8 cellular contexts compared by ENCODE assay signal in the genomic region with DNA sequence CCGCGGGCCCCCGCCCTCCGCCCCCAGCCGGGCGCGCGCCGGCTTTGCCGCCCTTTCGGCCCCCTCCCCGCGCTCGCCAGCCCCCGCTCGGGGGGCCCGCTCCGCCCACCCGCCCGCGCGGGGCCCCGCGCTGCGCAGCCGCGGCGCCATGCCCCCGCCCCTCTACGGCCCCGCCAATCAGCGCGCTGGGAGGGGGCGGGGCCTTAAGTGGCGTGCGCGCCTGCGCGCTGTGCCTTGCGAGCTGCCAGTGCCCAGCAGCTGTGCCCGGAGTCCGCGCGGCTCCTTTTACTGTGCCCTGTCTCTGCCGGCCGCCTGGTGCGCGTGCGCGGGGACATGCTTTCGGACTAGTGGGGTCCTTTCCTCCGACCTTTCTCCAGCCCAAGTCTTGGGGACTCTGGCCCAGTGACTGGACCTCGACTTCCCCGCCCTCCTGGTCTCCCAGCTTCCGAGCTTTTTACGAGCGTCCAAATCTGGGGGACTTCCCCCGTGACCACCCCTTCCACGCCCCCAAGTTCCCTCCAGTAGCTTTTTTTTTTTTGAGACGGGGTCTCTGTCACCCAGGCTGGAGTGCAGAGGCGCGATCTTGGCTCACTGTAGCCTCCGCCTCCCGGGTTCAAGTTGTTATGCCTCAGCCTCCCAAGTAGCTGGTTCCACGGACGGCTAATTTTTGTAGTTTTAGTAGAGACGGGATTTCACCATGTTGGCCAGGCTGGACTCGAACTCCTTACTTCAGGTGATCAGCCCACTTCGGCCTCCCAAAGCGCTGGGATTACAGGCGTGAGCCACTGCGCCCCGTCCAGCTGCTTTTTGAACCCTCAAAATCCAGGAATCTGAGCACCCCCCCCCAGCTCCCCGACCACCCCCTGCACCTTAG. TPM values are rescaled to one million over a fixed set of nuclear protein-coding genes. Genes with fewer than 3 reads are reported as not detected.
A peak's percentile ranks its signal among the peaks of the same experiment; 100 is the strongest.
DNase-seq lines count a peak whose midpoint lies in the region; ATAC-seq and TF ChIP-seq lines count a peak whose summit lies in the region.

A gene with protein sequence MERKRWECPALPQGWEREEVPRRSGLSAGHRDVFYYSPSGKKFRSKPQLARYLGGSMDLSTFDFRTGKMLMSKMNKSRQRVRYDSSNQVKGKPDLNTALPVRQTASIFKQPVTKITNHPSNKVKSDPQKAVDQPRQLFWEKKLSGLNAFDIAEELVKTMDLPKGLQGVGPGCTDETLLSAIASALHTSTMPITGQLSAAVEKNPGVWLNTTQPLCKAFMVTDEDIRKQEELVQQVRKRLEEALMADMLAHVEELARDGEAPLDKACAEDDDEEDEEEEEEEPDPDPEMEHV (minus strand): TSS at position 111 of the 874 bp plus-strand sequence. CDS start 234 bp downstream, outside the sequence.

- peak within 1 kb of the TSS; percentile 81 to 99 for H3K9ac ChIP-seq in liver (ENCODE audit: low read depth in 1 of 2, low read length in 2 of 2)

- H3K27me3 ChIP-seq in BE2C (no peaks in the 10 kb centered on the region), liver (ENCODE audit: control insufficient read depth in 4 of 4, insufficient read depth in 4 of 4, low read length in 3 of 4) (no peaks in the 10 kb centered on the region)

- DNase-seq in BE2C (peak; percentile 97), NCI-H526 treated with DMSO at 0.1 percent for 48 hours (lab: John Stamatoyannopoulos, UW) (peak; percentile 80), dermis blood vessel endothelial cell (peak; percentile 97)
- DNase-seq in activated CD4-positive, alpha-beta T cell treated with anti-CD3 and anti-CD28 coated beads, Interleukin-2, amount 50 U/mL, for 1 hour: peak; percentile 84
- peak; percentile 88 for DNase-seq in stimulated activated CD4-positive, alpha-beta T cell treated with anti-CD3 and anti-CD28 coated beads, Interleukin-4, amount 100 ng/mL, for 1 hour

- ATAC-seq in GM19324 (IDR thresholded peaks at IDR 0.05; ENCODE audit: low FRiP score, unreplicated experiment) (peak; percentile 81), HG03469 (IDR thresholded peaks at IDR 0.05; ENCODE audit: unreplicated experiment) (peak; percentile 35)

- 6% methylated on average over 74 of the region's 74 CpGs for WGBS in liver

- no peak for TF ChIP-seq RAD21 in liver (IDR thresholded peaks at IDR 0.05)

- peaks cover 5% of the 10 kb centered on the region for H3K4me1 ChIP-seq in BE2C
- peaks cover 9 to 37% (median 23%) of the 10 kb centered on the region in 4 donors for H3K4me1 ChIP-seq in liver (ENCODE audit: control insufficient read depth in 4 of 4, insufficient read depth in 4 of 4, low read length in 3 of 4)

- peak within 1 kb of the TSS; percentile 84 to 96 for H3K27ac ChIP-seq in liver (ENCODE audit: low read depth in 1 of 2, low read length in 2 of 2)

- TF ChIP-seq CTCF in BE2C (IDR thresholded peaks at IDR 0.05; ENCODE audit: low read depth, low read length): no peak
- TF ChIP-seq CTCF in liver (IDR thresholded peaks at IDR 0.05; ENCODE audit: low read depth, low read length, missing input control): peak; percentile 18

- H3K9me3 ChIP-seq in BE2C: no peaks in the 10 kb centered on the region
- no peaks in the 10 kb centered on the region for H3K9me3 ChIP-seq in liver (ENCODE audit: control insufficient read depth in 4 of 4, low read length in 3 of 4)

- H3K36me3 ChIP-seq in BE2C (peaks cover 28% of the 10 kb centered on the region), liver (ENCODE audit: control insufficient read depth in 4 of 4, insufficient read depth in 3 of 4, low read depth in 1 of 4, low read length in 3 of 4) (peaks cover 7 to 12% (median 9%) of the 10 kb centered on the region in 4 donors)

- H3K4me3 ChIP-seq in BE2C (ENCODE audit: low read depth, low read length): peak within 1 kb of the TSS; percentile 100
- peak within 1 kb of the TSS; percentile 77 to 97 (median 85) for H3K4me3 ChIP-seq in liver (ENCODE audit: low read depth in 1 of 3, low read length in 3 of 3)

TF ChIP-seq in liver, 16 proteins besides CTCF, POLR2A, EP300 and RAD21:
- TF ChIP-seq FOXA2 (IDR thresholded peaks at IDR 0.05) (no peak), SP1 (IDR thresholded peaks at IDR 0.05) (no peak), HNF4A (conservative IDR thresholded peaks at IDR 0.05) (peak in 1 of 2 donors; percentile 8), YY1 (IDR thresholded peaks at IDR 0.05) (peak; percentile 23), FOXA1 (IDR thresholded peaks at IDR 0.05) (no peak), NR2F2 (IDR thresholded peaks at IDR 0.05) (no peak)
- TF ChIP-seq, protein P1, sequence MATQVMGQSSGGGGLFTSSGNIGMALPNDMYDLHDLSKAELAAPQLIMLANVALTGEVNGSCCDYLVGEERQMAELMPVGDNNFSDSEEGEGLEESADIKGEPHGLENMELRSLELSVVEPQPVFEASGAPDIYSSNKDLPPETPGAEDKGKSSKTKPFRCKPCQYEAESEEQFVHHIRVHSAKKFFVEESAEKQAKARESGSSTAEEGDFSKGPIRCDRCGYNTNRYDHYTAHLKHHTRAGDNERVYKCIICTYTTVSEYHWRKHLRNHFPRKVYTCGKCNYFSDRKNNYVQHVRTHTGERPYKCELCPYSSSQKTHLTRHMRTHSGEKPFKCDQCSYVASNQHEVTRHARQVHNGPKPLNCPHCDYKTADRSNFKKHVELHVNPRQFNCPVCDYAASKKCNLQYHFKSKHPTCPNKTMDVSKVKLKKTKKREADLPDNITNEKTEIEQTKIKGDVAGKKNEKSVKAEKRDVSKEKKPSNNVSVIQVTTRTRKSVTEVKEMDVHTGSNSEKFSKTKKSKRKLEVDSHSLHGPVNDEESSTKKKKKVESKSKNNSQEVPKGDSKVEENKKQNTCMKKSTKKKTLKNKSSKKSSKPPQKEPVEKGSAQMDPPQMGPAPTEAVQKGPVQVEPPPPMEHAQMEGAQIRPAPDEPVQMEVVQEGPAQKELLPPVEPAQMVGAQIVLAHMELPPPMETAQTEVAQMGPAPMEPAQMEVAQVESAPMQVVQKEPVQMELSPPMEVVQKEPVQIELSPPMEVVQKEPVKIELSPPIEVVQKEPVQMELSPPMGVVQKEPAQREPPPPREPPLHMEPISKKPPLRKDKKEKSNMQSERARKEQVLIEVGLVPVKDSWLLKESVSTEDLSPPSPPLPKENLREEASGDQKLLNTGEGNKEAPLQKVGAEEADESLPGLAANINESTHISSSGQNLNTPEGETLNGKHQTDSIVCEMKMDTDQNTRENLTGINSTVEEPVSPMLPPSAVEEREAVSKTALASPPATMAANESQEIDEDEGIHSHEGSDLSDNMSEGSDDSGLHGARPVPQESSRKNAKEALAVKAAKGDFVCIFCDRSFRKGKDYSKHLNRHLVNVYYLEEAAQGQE (IDR thresholded peaks at IDR 0.05): peak; percentile 29
- TF ChIP-seq, protein P2, sequence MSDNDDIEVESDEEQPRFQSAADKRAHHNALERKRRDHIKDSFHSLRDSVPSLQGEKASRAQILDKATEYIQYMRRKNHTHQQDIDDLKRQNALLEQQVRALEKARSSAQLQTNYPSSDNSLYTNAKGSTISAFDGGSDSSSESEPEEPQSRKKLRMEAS (IDR thresholded peaks at IDR 0.05): no peak

RNA-seq across cellular contexts. Expression of the gene that starts here (rescaled TPM):
- 84.3 TPM for polyA plus RNA-seq in BE2C (2012; ENCODE audit: insufficient read depth, insufficient read length, low read depth)
- total RNA-seq in dermis blood vessel endothelial cell: 119 and 194 TPM in 2 replicates
- 10 to 100 TPM; 48.4 to 57.6 TPM for total RNA-seq in liver
- polyA plus RNA-seq in liver: 10 to 100 TPM; 12.4 to 52.0 TPM

Comparison
In these comparisons a context has a peak if more than half of its experiments do, and no peak if none do; other contexts are left out.
1. Peak in every context shown above with its lines: DNase-seq, ATAC-seq, H3K4me3 ChIP-seq and H3K27ac ChIP-seq.